ENCODE assay signal across 12 cellular contexts in genomic region chr5:72231989-72232703, GRCh38.
DNase-seq lines count a peak whose midpoint lies in the region; ATAC-seq and TF ChIP-seq lines count a peak whose summit lies in the region.
"Had no signal": no experiment of that assay in that cellular context is flagged by ENCODE, and none has a peak within 500 bp of the region (broad histone marks: within the 10 kb centered on the region; RNA-seq: fewer than 3 reads in every experiment).

No MANE protein-coding gene starts in this region.

- WGBS in adrenal gland, 4 donors: 70 to 76% (median 74%) methylated on average over 6 of the region's 6 CpGs

- DNase-seq in CD1c-positive myeloid dendritic cell (ENCODE audit: extremely low spot score) (peak; percentile 16), OCI-M1 (lab: John Stamatoyannopoulos, UW) (peak; percentile 91), epithelial cell of esophagus (ENCODE audit: low read depth) (peak; percentile 54), adrenal gland (no peak), H7 (no peak), NCI-H526 treated with DMSO at 0.1 percent for 48 hours (lab: John Stamatoyannopoulos, UW) (no peak), ascending aorta (ENCODE audit: low spot score in 2 of 2) (no peak)
- DNase-seq: colonic mucosa, hippocampal formation, naive B cell, testis had no signal

- no peaks in the 10 kb centered on the region for H3K4me1 ChIP-seq in adrenal gland (replicated peaks in 1 of 2)
- H3K4me1 ChIP-seq in ascending aorta: peaks cover 0 to 23% of the 10 kb centered on the region in 2 donors
- H3K4me1 ChIP-seq: colonic mucosa, testis had no signal

- ATAC-seq in GM19452 (IDR thresholded peaks at IDR 0.05; ENCODE audit: unreplicated experiment): peak; percentile 38

- H3K36me3 ChIP-seq in adrenal gland (replicated peaks in 1 of 2): peaks cover 0 to under 1% of the 10 kb centered on the region in 2 donors
- peaks cover 2% of the 10 kb centered on the region for H3K36me3 ChIP-seq in H7 (replicated peaks; ENCODE audit: control insufficient read depth, insufficient read depth, low read length)
- H3K36me3 ChIP-seq in ascending aorta: peaks cover 0 to 4% of the 10 kb centered on the region in 2 donors
- H3K36me3 ChIP-seq: colonic mucosa had no signal

- H3K27me3 ChIP-seq in adrenal gland (no peaks in the 10 kb centered on the region), H7 (ENCODE audit: control insufficient read depth, insufficient read depth, low read length) (no peaks in the 10 kb centered on the region), ascending aorta (no peaks in the 10 kb centered on the region)
- H3K27me3 ChIP-seq: colonic mucosa, testis had no signal

- TF ChIP-seq CTCF in epithelial cell of esophagus (IDR thresholded peaks at IDR 0.05; ENCODE audit: insufficient read depth, low read depth, low read length, missing control alignments) (no peak), adrenal gland (IDR thresholded peaks at IDR 0.05) (no peak), ascending aorta (IDR thresholded peaks at IDR 0.05) (no peak)

- intact Hi-C loops in adrenal gland (cut with DNase I): no loop called here
- intact Hi-C loops in ascending aorta (cut with DNase I): no loop called here

- H3K4me3 ChIP-seq in epithelial cell of esophagus (ENCODE audit: low read length): no peak overlapping the region
- no peak overlapping the region for H3K4me3 ChIP-seq in adrenal gland
- H3K4me3 ChIP-seq in H7 (ENCODE audit: insufficient read depth, low read depth, low read length): no peak overlapping the region
- no peak overlapping the region for H3K4me3 ChIP-seq in ascending aorta
- H3K4me3 ChIP-seq: colonic mucosa, testis had no signal

- no peaks in the 10 kb centered on the region for H3K9me3 ChIP-seq in adrenal gland (replicated peaks in 1 of 3)
- no peaks in the 10 kb centered on the region for H3K9me3 ChIP-seq in ascending aorta
- H3K9me3 ChIP-seq: colonic mucosa, testis had no signal

- TF ChIP-seq POLR2A in adrenal gland (IDR thresholded peaks at IDR 0.05): no peak

- H3K27ac ChIP-seq in adrenal gland (no peak overlapping the region), ascending aorta (peak overlapping the region in 1 of 2 donors; percentile 10)
- H3K27ac ChIP-seq: colonic mucosa, testis had no signal

Comparison
In these comparisons a context has a peak if more than half of its experiments do, and no peak if none do; other contexts are left out.
1. DNase-seq: peak in CD1c-positive myeloid dendritic cell (single experiment), OCI-M1 (single experiment) and epithelial cell of esophagus (single experiment); none in adrenal gland (0 of 7), H7 (single experiment), NCI-H526 treated with DMSO at 0.1 percent for 48 hours (single experiment) and ascending aorta (0 of 2).